In the genomic region with DNA sequence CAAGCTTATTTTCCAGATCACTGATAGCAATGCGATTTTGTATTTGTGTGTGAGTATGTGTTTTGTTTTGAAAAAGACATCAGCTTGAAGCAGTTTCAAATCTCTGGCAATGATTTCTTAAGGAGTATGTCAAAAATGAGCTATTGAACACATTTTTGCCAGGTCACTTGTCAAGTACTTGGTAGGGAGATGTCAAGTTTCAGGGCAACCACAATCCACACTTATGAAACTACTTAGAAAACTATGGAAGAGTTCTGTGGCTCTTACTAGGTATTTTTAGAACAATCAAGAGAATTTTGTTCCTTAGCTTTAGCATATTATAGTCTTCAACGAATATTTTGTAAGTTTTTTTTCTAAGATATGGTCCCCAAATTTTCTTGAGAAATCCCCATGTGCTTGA, we compare ENCODE assay signal across 32 cellular contexts.
"Had no signal": no experiment of that assay in that cellular context is flagged by ENCODE, and none has a peak within 500 bp of the region (broad histone marks: within the 10 kb centered on the region; RNA-seq: fewer than 3 reads in every experiment).

No MANE protein-coding gene starts in this region.

- H3K27me3 ChIP-seq: breast epithelium, esophagus muscularis mucosa, ovary, uterus had no signal

- H3K4me3 Mint-ChIP-seq: activated CD4-positive, alpha-beta memory T cell treated with anti-CD3 and anti-CD28 coated beads for 36 hours; activated CD4-positive, alpha-beta T cell treated with anti-CD3 and anti-CD28 coated beads, Interleukin-2, amount 10 ng/mL, durations not matched to agents 24 days and 14 days; activated naive CD4-positive, alpha-beta T cell treated with anti-CD3 and anti-CD28 coated beads, Interleukin-2, amount 10 ng/mL, durations not matched to agents 7 days and 5 days; activated T-helper 1 cell treated with anti-CD3 and anti-CD28 coated beads, Interleukin-12 subunit alpha, Interleukin-12 subunit beta, Interleukin-2, Interleukin-4 antibody, amounts not matched to agents 30 ng/mL and 10 ng/mL and 1 ng/mL, durations not matched to agents 14 hours and 24 hours and 36 hours; endodermal cell; nephron progenitor cell; stimulated activated effector memory CD8-positive, alpha-beta T cell treated with anti-CD3 and anti-CD28 coated beads, Interleukin-12 subunit alpha, Interleukin-12 subunit beta, amount 100 ng/mL, for 72 hours; stimulated activated naive CD8-positive, alpha-beta T cell treated with anti-CD3 and anti-CD28 coated beads, Interleukin-15, Interleukin-2, amounts not matched to agents 100 ng/mL and 50 ng/mL, for 24 hours had no signal

- H3K27me3 Mint-ChIP-seq: activated CD4-positive, alpha-beta memory T cell treated with anti-CD3 and anti-CD28 coated beads for 36 hours; activated CD4-positive, alpha-beta T cell treated with anti-CD3 and anti-CD28 coated beads, Interleukin-2, amount 10 ng/mL, durations not matched to agents 24 days and 14 days; activated naive CD4-positive, alpha-beta T cell treated with anti-CD3 and anti-CD28 coated beads, Interleukin-2, amount 10 ng/mL, durations not matched to agents 7 days and 5 days; progenitor cell of endocrine pancreas; stimulated activated naive CD8-positive, alpha-beta T cell treated with anti-CD3 and anti-CD28 coated beads, Interleukin-15, Interleukin-2, amounts not matched to agents 100 ng/mL and 50 ng/mL, for 24 hours had no signal

- H3K4me1 ChIP-seq: breast epithelium, esophagus muscularis mucosa, uterus had no signal

- H3K4me3 ChIP-seq: breast epithelium, esophagus muscularis mucosa, ovary, skin epidermis, thoracic aorta, uterus had no signal

- H3K4me1 Mint-ChIP-seq: activated CD4-positive, alpha-beta T cell treated with anti-CD3 and anti-CD28 coated beads, Interleukin-2, amount 10 ng/mL, durations not matched to agents 24 days and 14 days; activated naive CD4-positive, alpha-beta T cell treated with anti-CD3 and anti-CD28 coated beads, Interleukin-2, amount 10 ng/mL, durations not matched to agents 7 days and 5 days; endodermal cell; nephron progenitor cell; stimulated activated effector memory CD8-positive, alpha-beta T cell treated with anti-CD3 and anti-CD28 coated beads, Interleukin-12 subunit alpha, Interleukin-12 subunit beta, amount 100 ng/mL, for 72 hours had no signal

- H3K27ac ChIP-seq: breast epithelium, esophagus muscularis mucosa, ovary, skin epidermis, thoracic aorta, uterus had no signal

- H3K27ac Mint-ChIP-seq: activated CD4-positive, alpha-beta memory T cell treated with anti-CD3 and anti-CD28 coated beads for 36 hours; activated CD4-positive, alpha-beta T cell treated with anti-CD3 and anti-CD28 coated beads, Interleukin-2, amount 10 ng/mL, durations not matched to agents 24 days and 14 days; activated naive CD4-positive, alpha-beta T cell treated with anti-CD3 and anti-CD28 coated beads, Interleukin-2, amount 10 ng/mL, durations not matched to agents 7 days and 5 days; activated T-helper 1 cell treated with anti-CD3 and anti-CD28 coated beads, Interleukin-12 subunit alpha, Interleukin-12 subunit beta, Interleukin-2, Interleukin-4 antibody, amounts not matched to agents 30 ng/mL and 10 ng/mL and 1 ng/mL, durations not matched to agents 14 hours and 24 hours and 36 hours; endodermal cell; nephron progenitor cell; progenitor cell of endocrine pancreas; stimulated activated effector memory CD8-positive, alpha-beta T cell treated with anti-CD3 and anti-CD28 coated beads, Interleukin-12 subunit alpha, Interleukin-12 subunit beta, amount 100 ng/mL, for 72 hours; stimulated activated naive CD8-positive, alpha-beta T cell treated with anti-CD3 and anti-CD28 coated beads, Interleukin-15, Interleukin-2, amounts not matched to agents 100 ng/mL and 50 ng/mL, for 24 hours had no signal

- H3K9me3 ChIP-seq: breast epithelium, esophagus muscularis mucosa, ovary, thoracic aorta, uterus had no signal

- ATAC-seq: left cardiac atrium; sciatic nerve; stimulated activated effector memory CD8-positive, alpha-beta T cell treated with anti-CD3 and anti-CD28 coated beads, Interleukin-12 subunit alpha, Interleukin-12 subunit beta, amount 100 ng/mL, for 72 hours had no signal

- H3K36me3 ChIP-seq: breast epithelium, esophagus muscularis mucosa, ovary, thoracic aorta, uterus had no signal

- H3K9me3 Mint-ChIP-seq: activated T-helper 1 cell treated with anti-CD3 and anti-CD28 coated beads, Interleukin-12 subunit alpha, Interleukin-12 subunit beta, Interleukin-2, Interleukin-4 antibody, amounts not matched to agents 30 ng/mL and 10 ng/mL and 1 ng/mL, durations not matched to agents 14 hours and 24 hours and 36 hours; endodermal cell; nephron progenitor cell had no signal

- FAIRE-seq: keratinocyte had no signal

- H3K36me3 Mint-ChIP-seq: activated CD4-positive, alpha-beta memory T cell treated with anti-CD3 and anti-CD28 coated beads for 36 hours; activated naive CD4-positive, alpha-beta T cell treated with anti-CD3 and anti-CD28 coated beads, Interleukin-2, amount 10 ng/mL, durations not matched to agents 7 days and 5 days; stimulated activated effector memory CD8-positive, alpha-beta T cell treated with anti-CD3 and anti-CD28 coated beads, Interleukin-12 subunit alpha, Interleukin-12 subunit beta, amount 100 ng/mL, for 72 hours had no signal

- DNase-seq: activated CD4-positive, alpha-beta memory T cell treated with anti-CD3 and anti-CD28 coated beads for 36 hours; activated CD4-positive, alpha-beta T cell treated with anti-CD3 and anti-CD28 coated beads, Interleukin-2, amount 10 ng/mL, durations not matched to agents 24 days and 14 days; activated CD4-positive, CD25-positive, alpha-beta regulatory T cell treated with anti-CD3 and anti-CD28 coated beads, Interleukin-2, amount 50 U/mL, for 72 hours; activated CD8-positive, alpha-beta memory T cell treated with anti-CD3 and anti-CD28 coated beads, Interleukin-2, amount 50 U/mL, for 4 hours; activated effector memory CD4-positive, alpha-beta T cell treated with anti-CD3 and anti-CD28 coated beads, Interleukin-2, amount 50 U/mL, for 16 hours; activated naive CD4-positive, alpha-beta T cell treated with anti-CD3 and anti-CD28 coated beads, Interleukin-2, amount 10 ng/mL, durations not matched to agents 7 days and 5 days; activated T-cell treated with anti-CD3 and anti-CD28 coated beads, Interleukin-2, amount 50 U/mL, for 1 hour; amygdala; central memory CD4-positive, alpha-beta T cell; endodermal cell; foreskin fibroblast; head of caudate nucleus; hippocampal formation; left cardiac atrium; mammary epithelial cell; nephron progenitor cell; ovary; retina; stimulated activated CD4-positive, alpha-beta T cell treated with anti-CD3 and anti-CD28 coated beads, Interleukin-4, amount 100 ng/mL, for 24 hours; T-helper 9 cell; trophoblast cell; uterus had no signal
